ENCODE assay signal across 12 cellular contexts in the genomic region with DNA sequence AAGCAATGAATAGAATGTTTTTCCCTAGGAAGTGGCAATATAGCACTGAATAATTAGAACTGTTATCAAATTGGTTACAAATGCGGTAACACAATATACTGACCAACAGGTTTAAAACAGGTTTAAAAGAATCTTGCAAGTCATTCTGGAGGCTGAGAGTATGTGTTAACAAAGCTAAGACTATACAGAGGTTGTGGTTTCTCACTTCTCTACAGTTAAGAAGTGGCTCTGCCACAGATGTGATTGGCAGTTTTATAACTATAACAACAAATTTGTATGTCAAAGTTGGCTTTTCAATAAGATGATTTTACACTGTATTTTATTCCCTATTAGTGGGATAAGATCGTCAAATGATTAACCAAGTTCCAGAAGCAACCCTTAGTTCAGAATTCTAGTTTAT. TPM values are rescaled to one million over a fixed set of nuclear protein-coding genes. Genes with fewer than 3 reads are reported as not detected.
DNase-seq lines count a peak whose midpoint lies in the region; ATAC-seq, FAIRE-seq and TF ChIP-seq lines count a peak whose summit lies in the region.
"Had no signal": no experiment of that assay in that cellular context is flagged by ENCODE, and none has a peak within 500 bp of the region (broad histone marks: within the 10 kb centered on the region; RNA-seq: fewer than 3 reads in every experiment).

No MANE protein-coding gene starts in this region.

- POLR2A ChIA-PET in CD8-positive, alpha-beta memory T cell (lab: Charles Lee), result no interaction called here

- CTCF ChIA-PET in CD8-positive, alpha-beta memory T cell (lab: Charles Lee), result no interaction called here

- peaks cover 0 to 78% (median 12%) of the 10 kb centered on the region in 3 donors for H3K36me3 Mint-ChIP-seq in CD8-positive, alpha-beta memory T cell

- H3K4me1 Mint-ChIP-seq in CD8-positive, alpha-beta memory T cell, result peaks cover 42 to 52% (median 43%) of the 10 kb centered on the region in 3 donors

- no peaks in the 10 kb centered on the region for H3K27me3 ChIP-seq in CD8-positive, alpha-beta memory T cell (ENCODE audit: insufficient read depth, low read length, poor library complexity, severe bottlenecking)

- DNase-seq in CD8-positive, alpha-beta memory T cell, result no peak
- DNase-seq in Jurkat, Clone E6-1 (ENCODE audit: low read depth, low spot score), result peak; percentile 52
- DNase-seq in NCI-H226 (no peak), HK-2 (ENCODE audit: unreplicated experiment) (no peak), hypothalamus (lab: John Stamatoyannopoulos, UW) (no peak), D721Med (ENCODE audit: insufficient read length, low spot score) (no peak)
- DNase-seq: head of caudate nucleus, NCI-H1930 had no signal

- no peak overlapping the region for H3K27ac ChIP-seq in CD8-positive, alpha-beta memory T cell (ENCODE audit: low read depth, low read length)
- H3K27ac ChIP-seq: RWPE1 had no signal

- peaks cover 9% of the 10 kb centered on the region for H3K36me3 ChIP-seq in CD8-positive, alpha-beta memory T cell (ENCODE audit: insufficient read depth, low read length)

- peak overlapping the region in 6 of 7 donors; percentile 10 to 61 (median 20) for H3K4me3 Mint-ChIP-seq in CD8-positive, alpha-beta memory T cell
- H3K4me3 Mint-ChIP-seq: GM23338 had no signal

- H3K9me3 Mint-ChIP-seq in CD8-positive, alpha-beta memory T cell, result no peaks in the 10 kb centered on the region
- H3K9me3 Mint-ChIP-seq: GM23338 had no signal

- H3K9me3 ChIP-seq in CD8-positive, alpha-beta memory T cell (ENCODE audit: low read length), result no peaks in the 10 kb centered on the region

- TF ChIP-seq CTCF in D721Med (IDR thresholded peaks at IDR 0.05; ENCODE audit: insufficient read depth, missing control alignments), result no peak

- no peak overlapping the region for H3K4me3 ChIP-seq in CD8-positive, alpha-beta memory T cell (ENCODE audit: low read length)
- H3K4me3 ChIP-seq in Jurkat, Clone E6-1 (ENCODE audit: low read length), result no peak overlapping the region
- H3K4me3 ChIP-seq: GM23338 had no signal

- FAIRE-seq in D721Med (lab: Jason Lieb, UNC), result no peak

- peaks cover 10% of the 10 kb centered on the region for H3K4me1 ChIP-seq in CD8-positive, alpha-beta memory T cell (ENCODE audit: insufficient read depth, low read length)

- peak overlapping the region in 5 of 8 donors; percentile 16 to 72 (median 36) for H3K27ac Mint-ChIP-seq in CD8-positive, alpha-beta memory T cell
- H3K27ac Mint-ChIP-seq: GM23338 had no signal

- ATAC-seq in GM18907 (IDR thresholded peaks at IDR 0.05; ENCODE audit: unreplicated experiment) (peak; percentile 58), HG02588 (IDR thresholded peaks at IDR 0.05; ENCODE audit: unreplicated experiment) (peak; percentile 82)
- ATAC-seq: GM23338 had no signal

- H3K27me3 Mint-ChIP-seq in CD8-positive, alpha-beta memory T cell, result no peaks in the 10 kb centered on the region

RNA-seq across cellular contexts. Expression of a gene that starts 7.1 kb away (rescaled TPM):
- total RNA-seq in CD8-positive, alpha-beta memory T cell, result 10 to 100 TPM; 41.2 to 42.5 TPM
- 32.1 TPM for polyA plus RNA-seq in CD8-positive, alpha-beta memory T cell
- 19.6 TPM for polyA plus RNA-seq in Jurkat, Clone E6-1 (2012; ENCODE audit: insufficient read depth, insufficient read length)

RNA-seq across cellular contexts. Expression of a gene that starts 42.5 kb away (rescaled TPM):
- total RNA-seq in CD8-positive, alpha-beta memory T cell, result 1 to 10 TPM; 7.4 to 8.2 TPM
- polyA plus RNA-seq in CD8-positive, alpha-beta memory T cell, result 7.4 TPM
- polyA plus RNA-seq in Jurkat, Clone E6-1 (2012; ENCODE audit: insufficient read depth, insufficient read length), result 5.1 TPM

RNA-seq across cellular contexts. Expression of a gene that starts 58.2 kb away (rescaled TPM):
- under 1 TPM; 0.07 to 0.18 TPM for total RNA-seq in CD8-positive, alpha-beta memory T cell
- polyA plus RNA-seq in CD8-positive, alpha-beta memory T cell, result not detected
- polyA plus RNA-seq in Jurkat, Clone E6-1 (2012; ENCODE audit: insufficient read depth, insufficient read length), result 20.5 TPM
